21 cellular contexts compared by ENCODE assay signal in the genomic region with DNA sequence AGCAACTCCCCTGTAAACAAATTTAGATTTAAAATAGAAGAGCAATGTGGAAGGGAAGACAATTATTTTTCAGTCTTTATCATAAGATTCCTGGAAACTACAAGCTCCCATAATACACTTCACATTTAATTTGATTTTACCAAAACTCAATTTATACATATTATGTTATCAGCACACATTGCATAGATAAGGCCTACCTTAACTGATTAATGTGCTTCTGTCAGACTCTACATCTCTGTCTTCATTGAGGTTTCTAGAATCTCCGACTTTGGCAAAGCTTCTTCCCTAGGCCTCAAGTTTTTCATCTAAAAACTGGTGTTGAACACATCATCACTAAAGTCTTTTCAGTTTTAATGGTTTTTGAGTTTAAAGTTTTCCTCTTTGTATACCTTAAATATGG.
A peak's percentile ranks its signal among the peaks of the same experiment; 100 is the strongest.
DNase-seq lines count a peak whose midpoint lies in the region; ATAC-seq and TF ChIP-seq lines count a peak whose summit lies in the region.
"Had no signal": no experiment of that assay in that cellular context is flagged by ENCODE, and none has a peak within 500 bp of the region (broad histone marks: within the 10 kb centered on the region; RNA-seq: fewer than 3 reads in every experiment).

No MANE protein-coding gene starts in this region.

- no peak for TF ChIP-seq CTCF in SK-N-SH (IDR thresholded peaks at IDR 0.05)

- TF ChIP-seq RAD21 in SK-N-SH (IDR thresholded peaks at IDR 0.05; ENCODE audit: low read length) = peak; percentile 33

- H3K4me2 ChIP-seq in BLaER1 treated with 17β-estradiol and CSF1 and Interleukin-3, amounts not matched to agents 10 nM and 100 nM = peak overlapping the region; percentile 29 to 80 (median 66); a peak in 19 of 22 replicates
- no peak overlapping the region for H3K4me2 ChIP-seq in SK-N-SH

- no peaks in the 10 kb centered on the region for H3K27me3 ChIP-seq in BLaER1 treated with 17β-estradiol and CSF1 and Interleukin-3, amounts not matched to agents 10 nM and 100 nM
- H3K27me3 ChIP-seq in SK-N-SH (ENCODE audit: insufficient read depth) = no peaks in the 10 kb centered on the region
- H3K27me3 ChIP-seq: BE2C had no signal

- WGBS in SK-N-SH (ENCODE audit: low lambda C conversion rate) = 16% methylated on average over 1 of the region's 1 CpG

- intact Hi-C loops in Right ventricle myocardium superior (cut with DNase I) = no loop called here

- H4K20me1 ChIP-seq in BLaER1 treated with 17β-estradiol and CSF1 and Interleukin-3, amounts not matched to agents 10 nM and 100 nM = no peaks in the 10 kb centered on the region
- H4K20me1 ChIP-seq in SK-N-SH (ENCODE audit: insufficient read depth) = no peaks in the 10 kb centered on the region

- no peak overlapping the region for H2AFZ ChIP-seq in SK-N-SH (ENCODE audit: low read depth)

- H3K9me3 ChIP-seq in BLaER1 treated with 17β-estradiol and CSF1 and Interleukin-3, amounts not matched to agents 10 nM and 100 nM (replicated peaks in 1 of 11) = peaks cover 0 to 16% (median 7%) of the 10 kb centered on the region in 11 experiments; a peak in 13 of 22 replicates
- no peaks in the 10 kb centered on the region for H3K9me3 ChIP-seq in SK-N-SH
- H3K9me3 ChIP-seq: BE2C had no signal

- no peak overlapping the region for H3K4me3 ChIP-seq in BLaER1 treated with 17β-estradiol and CSF1 and Interleukin-3, amounts not matched to agents 10 nM and 100 nM
- H3K4me3 ChIP-seq in SK-N-SH (ENCODE audit: low read depth in 2 of 2, low read length in 1 of 2) = no peak overlapping the region
- H3K4me3 ChIP-seq: GM12878 had no signal

- peaks cover 22 to 54% (median 45%) of the 10 kb centered on the region in 10 experiments for H3K4me1 ChIP-seq in BLaER1 treated with 17β-estradiol and CSF1 and Interleukin-3, amounts not matched to agents 10 nM and 100 nM
- peaks cover 0 to 61% of the 10 kb centered on the region in 2 experiments; a peak in 2 of 4 replicates for H3K4me1 ChIP-seq in SK-N-SH (ENCODE audit: control insufficient read depth in 1 of 2, insufficient read depth in 2 of 2, low read depth in 1 of 2, low read length in 1 of 2)

- no peaks in the 10 kb centered on the region for H3F3A ChIP-seq in SK-N-SH (replicated peaks; ENCODE audit: insufficient read depth)

- no peaks in the 10 kb centered on the region for H3K9me2 ChIP-seq in SK-N-SH

- H3K36me3 ChIP-seq in BLaER1 treated with 17β-estradiol and CSF1 and Interleukin-3, amounts not matched to agents 10 nM and 100 nM = no peaks in the 10 kb centered on the region
- peaks cover 0 to 3% of the 10 kb centered on the region in 2 experiments for H3K36me3 ChIP-seq in SK-N-SH (replicated peaks in 1 of 2; ENCODE audit: control insufficient read depth in 1 of 2, insufficient read depth in 2 of 2, low read length in 1 of 2)
- H3K36me3 ChIP-seq: BE2C had no signal

- ATAC-seq in GM18502 (IDR thresholded peaks at IDR 0.05; ENCODE audit: poor library complexity, unreplicated experiment) (no peak), Right ventricle myocardium superior (ENCODE audit: poor library complexity) (no peak)
- ATAC-seq: GM12878 had no signal

- H3K27ac ChIP-seq in BLaER1 treated with 17β-estradiol and CSF1 and Interleukin-3, amounts not matched to agents 10 nM and 100 nM = peak overlapping the region in 1 of 11 experiments; percentile 23; a peak in 1 of 22 replicates
- H3K27ac ChIP-seq in SK-N-SH (ENCODE audit: low read depth in 2 of 2, low read length in 1 of 2) = peak overlapping the region in 1 of 2 experiments; percentile 100; a peak in 2 of 4 replicates

- CTCF ChIA-PET in SK-N-SH (lab: Yijun Ruan, JAX) = interaction anchor here (0.6 to 3.5 kb wide), 12 partner anchors 11 to 575 kb away, joined by 3 to 22 read pairs (median 4); a partner anchor contains a TSS

- H3K9ac ChIP-seq in BLaER1 treated with 17β-estradiol and CSF1 and Interleukin-3, amounts not matched to agents 10 nM and 100 nM = no peak overlapping the region
- H3K9ac ChIP-seq in SK-N-SH = no peak overlapping the region

- peak in 1 of 2 experiments; percentile 97; a peak in 2 of 4 replicates for TF ChIP-seq EP300 in SK-N-SH (IDR thresholded peaks at IDR 0.05; ENCODE audit: borderline replicate concordance in 1 of 2, low read depth in 1 of 2, low read length in 1 of 2)

- DNase-seq in SK-N-SH (no peak), Right ventricle myocardium superior (no peak)
- no peak for DNase-seq in activated CD8-positive, alpha-beta memory T cell treated with anti-CD3 and anti-CD28 coated beads, Interleukin-2, amount 50 U/mL, for 48 hours
- DNase-seq: 8988T; ACHN; BE2C; C1 segment of cervical spinal cord; CD4-positive, alpha-beta memory T cell; CD4-positive, CD25-positive, alpha-beta regulatory T cell; CD8-positive, alpha-beta memory T cell; COR-L47; DMS 273 treated with DMSO at 0.1 percent for 48 hours; DMS153; DMS53; DMS79; DND-41; EL; GDM1 had no signal

- POLR2A ChIA-PET in SK-N-SH (lab: Yijun Ruan, JAX) = interaction anchor here (0.8 to 1.8 kb wide), 9 partner anchors 37 to 440 kb away, joined by 3 to 9 read pairs (median 4); a partner anchor contains a TSS

- no peaks in the 10 kb centered on the region for H3K79me2 ChIP-seq in SK-N-SH (ENCODE audit: insufficient read depth)

TF ChIP-seq in SK-N-SH, 30 proteins besides CTCF, POLR2A, EP300 and RAD21 (continues in another document):
- TF ChIP-seq FOXM1 (IDR thresholded peaks at IDR 0.05; ENCODE audit: low read depth) (no peak), CHD2 (IDR thresholded peaks at IDR 0.05; ENCODE audit: low read length, partially characterized antibody) (peak; percentile 52), GATA2 (CRISPR knock-in tag; IDR thresholded peaks at IDR 0.05) (peak; percentile 95), JUND (IDR thresholded peaks at IDR 0.05) (no peak), GABPA (IDR thresholded peaks at IDR 0.05; ENCODE audit: low read depth) (no peak), MEF2A (IDR thresholded peaks at IDR 0.05; ENCODE audit: borderline replicate concordance, low read depth) (no peak), YY1 (IDR thresholded peaks at IDR 0.05; ENCODE audit: low read depth) (no peak), FOXJ3 (CRISPR knock-in tag; IDR thresholded peaks at IDR 0.05) (peak; percentile 73; the same call in 1 of the 2 replicates), TEAD4 (IDR thresholded peaks at IDR 0.05; ENCODE audit: borderline replicate concordance, insufficient read depth) (no peak), NFIC (IDR thresholded peaks at IDR 0.05; ENCODE audit: borderline replicate concordance) (no peak), NRF1 (IDR thresholded peaks at IDR 0.05; ENCODE audit: low read depth, low read length) (no peak), SMC3 (IDR thresholded peaks at IDR 0.05; ENCODE audit: low read depth, low read length) (peak; percentile 14; the same call in 1 of the 2 replicates), RXRA (IDR thresholded peaks at IDR 0.05; ENCODE audit: borderline replicate concordance, low read depth) (no peak)
- TF ChIP-seq, protein P1, sequence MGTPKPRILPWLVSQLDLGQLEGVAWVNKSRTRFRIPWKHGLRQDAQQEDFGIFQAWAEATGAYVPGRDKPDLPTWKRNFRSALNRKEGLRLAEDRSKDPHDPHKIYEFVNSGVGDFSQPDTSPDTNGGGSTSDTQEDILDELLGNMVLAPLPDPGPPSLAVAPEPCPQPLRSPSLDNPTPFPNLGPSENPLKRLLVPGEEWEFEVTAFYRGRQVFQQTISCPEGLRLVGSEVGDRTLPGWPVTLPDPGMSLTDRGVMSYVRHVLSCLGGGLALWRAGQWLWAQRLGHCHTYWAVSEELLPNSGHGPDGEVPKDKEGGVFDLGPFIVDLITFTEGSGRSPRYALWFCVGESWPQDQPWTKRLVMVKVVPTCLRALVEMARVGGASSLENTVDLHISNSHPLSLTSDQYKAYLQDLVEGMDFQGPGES (IDR thresholded peaks at IDR 0.05; ENCODE audit: low read depth, low read length) = no peak
- TF ChIP-seq, protein P2, sequence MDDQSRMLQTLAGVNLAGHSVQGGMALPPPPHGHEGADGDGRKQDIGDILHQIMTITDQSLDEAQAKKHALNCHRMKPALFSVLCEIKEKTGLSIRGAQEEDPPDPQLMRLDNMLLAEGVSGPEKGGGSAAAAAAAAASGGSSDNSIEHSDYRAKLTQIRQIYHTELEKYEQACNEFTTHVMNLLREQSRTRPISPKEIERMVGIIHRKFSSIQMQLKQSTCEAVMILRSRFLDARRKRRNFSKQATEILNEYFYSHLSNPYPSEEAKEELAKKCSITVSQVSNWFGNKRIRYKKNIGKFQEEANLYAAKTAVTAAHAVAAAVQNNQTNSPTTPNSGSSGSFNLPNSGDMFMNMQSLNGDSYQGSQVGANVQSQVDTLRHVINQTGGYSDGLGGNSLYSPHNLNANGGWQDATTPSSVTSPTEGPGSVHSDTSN (IDR thresholded peaks at IDR 0.05) = no peak
- TF ChIP-seq, protein P3, sequence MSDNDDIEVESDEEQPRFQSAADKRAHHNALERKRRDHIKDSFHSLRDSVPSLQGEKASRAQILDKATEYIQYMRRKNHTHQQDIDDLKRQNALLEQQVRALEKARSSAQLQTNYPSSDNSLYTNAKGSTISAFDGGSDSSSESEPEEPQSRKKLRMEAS (IDR thresholded peaks at IDR 0.05; ENCODE audit: low read depth) = no peak
- TF ChIP-seq, protein P4, sequence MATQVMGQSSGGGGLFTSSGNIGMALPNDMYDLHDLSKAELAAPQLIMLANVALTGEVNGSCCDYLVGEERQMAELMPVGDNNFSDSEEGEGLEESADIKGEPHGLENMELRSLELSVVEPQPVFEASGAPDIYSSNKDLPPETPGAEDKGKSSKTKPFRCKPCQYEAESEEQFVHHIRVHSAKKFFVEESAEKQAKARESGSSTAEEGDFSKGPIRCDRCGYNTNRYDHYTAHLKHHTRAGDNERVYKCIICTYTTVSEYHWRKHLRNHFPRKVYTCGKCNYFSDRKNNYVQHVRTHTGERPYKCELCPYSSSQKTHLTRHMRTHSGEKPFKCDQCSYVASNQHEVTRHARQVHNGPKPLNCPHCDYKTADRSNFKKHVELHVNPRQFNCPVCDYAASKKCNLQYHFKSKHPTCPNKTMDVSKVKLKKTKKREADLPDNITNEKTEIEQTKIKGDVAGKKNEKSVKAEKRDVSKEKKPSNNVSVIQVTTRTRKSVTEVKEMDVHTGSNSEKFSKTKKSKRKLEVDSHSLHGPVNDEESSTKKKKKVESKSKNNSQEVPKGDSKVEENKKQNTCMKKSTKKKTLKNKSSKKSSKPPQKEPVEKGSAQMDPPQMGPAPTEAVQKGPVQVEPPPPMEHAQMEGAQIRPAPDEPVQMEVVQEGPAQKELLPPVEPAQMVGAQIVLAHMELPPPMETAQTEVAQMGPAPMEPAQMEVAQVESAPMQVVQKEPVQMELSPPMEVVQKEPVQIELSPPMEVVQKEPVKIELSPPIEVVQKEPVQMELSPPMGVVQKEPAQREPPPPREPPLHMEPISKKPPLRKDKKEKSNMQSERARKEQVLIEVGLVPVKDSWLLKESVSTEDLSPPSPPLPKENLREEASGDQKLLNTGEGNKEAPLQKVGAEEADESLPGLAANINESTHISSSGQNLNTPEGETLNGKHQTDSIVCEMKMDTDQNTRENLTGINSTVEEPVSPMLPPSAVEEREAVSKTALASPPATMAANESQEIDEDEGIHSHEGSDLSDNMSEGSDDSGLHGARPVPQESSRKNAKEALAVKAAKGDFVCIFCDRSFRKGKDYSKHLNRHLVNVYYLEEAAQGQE (IDR thresholded peaks at IDR 0.05; ENCODE audit: low read depth, low read length) = no peak
